ENCODE assay signal across 1 cellular context in the genomic region with DNA sequence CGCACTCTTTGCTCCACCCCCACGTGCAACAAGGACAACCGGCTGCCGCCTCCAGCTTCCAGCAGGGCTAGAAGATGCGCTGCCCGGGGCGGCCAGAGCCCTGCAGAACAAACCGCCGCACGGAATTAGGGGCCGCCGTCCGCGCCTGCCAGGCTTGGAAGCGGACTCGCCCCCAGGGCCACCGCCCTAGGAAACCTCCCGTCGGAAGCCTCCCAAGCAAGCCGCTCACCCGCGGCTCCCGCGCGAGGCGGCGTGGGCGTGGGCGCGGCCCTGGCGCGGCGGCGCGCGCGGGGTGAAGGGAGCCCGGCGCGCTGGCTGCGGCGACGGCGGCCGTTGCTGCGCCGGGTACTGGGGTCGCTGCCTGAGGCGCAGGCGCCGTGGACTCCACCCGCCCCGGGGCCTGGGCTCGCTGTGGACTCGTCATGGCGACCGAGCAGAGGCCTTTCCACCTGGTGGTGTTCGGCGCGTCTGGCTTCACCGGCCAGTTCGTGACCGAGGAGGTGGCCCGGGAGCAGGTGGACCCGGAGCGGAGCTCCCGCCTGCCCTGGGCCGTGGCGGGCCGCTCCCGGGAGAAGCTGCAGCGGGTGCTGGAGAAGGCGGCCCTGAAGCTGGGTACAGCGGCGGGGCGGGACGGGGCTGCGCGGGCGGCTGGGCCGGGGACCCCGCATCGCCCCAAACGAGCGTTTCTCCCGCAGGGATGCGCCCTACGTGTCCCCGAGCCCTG.
TF ChIP-seq lines count a peak whose summit lies in the region.

A gene with protein sequence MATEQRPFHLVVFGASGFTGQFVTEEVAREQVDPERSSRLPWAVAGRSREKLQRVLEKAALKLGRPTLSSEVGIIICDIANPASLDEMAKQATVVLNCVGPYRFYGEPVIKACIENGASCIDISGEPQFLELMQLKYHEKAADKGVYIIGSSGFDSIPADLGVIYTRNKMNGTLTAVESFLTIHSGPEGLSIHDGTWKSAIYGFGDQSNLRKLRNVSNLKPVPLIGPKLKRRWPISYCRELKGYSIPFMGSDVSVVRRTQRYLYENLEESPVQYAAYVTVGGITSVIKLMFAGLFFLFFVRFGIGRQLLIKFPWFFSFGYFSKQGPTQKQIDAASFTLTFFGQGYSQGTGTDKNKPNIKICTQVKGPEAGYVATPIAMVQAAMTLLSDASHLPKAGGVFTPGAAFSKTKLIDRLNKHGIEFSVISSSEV (plus strand): TSS at position 409 of the 724 bp plus-strand sequence. CDS start 14 bp downstream, at position 423.

TF ChIP-seq in HEK293, 187 proteins besides CTCF, POLR2A, EP300 and RAD21 (continued from another document):
- TF ChIP-seq, protein P1, sequence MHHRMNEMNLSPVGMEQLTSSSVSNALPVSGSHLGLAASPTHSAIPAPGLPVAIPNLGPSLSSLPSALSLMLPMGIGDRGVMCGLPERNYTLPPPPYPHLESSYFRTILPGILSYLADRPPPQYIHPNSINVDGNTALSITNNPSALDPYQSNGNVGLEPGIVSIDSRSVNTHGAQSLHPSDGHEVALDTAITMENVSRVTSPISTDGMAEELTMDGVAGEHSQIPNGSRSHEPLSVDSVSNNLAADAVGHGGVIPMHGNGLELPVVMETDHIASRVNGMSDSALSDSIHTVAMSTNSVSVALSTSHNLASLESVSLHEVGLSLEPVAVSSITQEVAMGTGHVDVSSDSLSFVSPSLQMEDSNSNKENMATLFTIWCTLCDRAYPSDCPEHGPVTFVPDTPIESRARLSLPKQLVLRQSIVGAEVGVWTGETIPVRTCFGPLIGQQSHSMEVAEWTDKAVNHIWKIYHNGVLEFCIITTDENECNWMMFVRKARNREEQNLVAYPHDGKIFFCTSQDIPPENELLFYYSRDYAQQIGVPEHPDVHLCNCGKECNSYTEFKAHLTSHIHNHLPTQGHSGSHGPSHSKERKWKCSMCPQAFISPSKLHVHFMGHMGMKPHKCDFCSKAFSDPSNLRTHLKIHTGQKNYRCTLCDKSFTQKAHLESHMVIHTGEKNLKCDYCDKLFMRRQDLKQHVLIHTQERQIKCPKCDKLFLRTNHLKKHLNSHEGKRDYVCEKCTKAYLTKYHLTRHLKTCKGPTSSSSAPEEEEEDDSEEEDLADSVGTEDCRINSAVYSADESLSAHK (tag by site-specific recombination; IDR thresholded peaks at IDR 0.05) = no peak
- TF ChIP-seq, protein P2, sequence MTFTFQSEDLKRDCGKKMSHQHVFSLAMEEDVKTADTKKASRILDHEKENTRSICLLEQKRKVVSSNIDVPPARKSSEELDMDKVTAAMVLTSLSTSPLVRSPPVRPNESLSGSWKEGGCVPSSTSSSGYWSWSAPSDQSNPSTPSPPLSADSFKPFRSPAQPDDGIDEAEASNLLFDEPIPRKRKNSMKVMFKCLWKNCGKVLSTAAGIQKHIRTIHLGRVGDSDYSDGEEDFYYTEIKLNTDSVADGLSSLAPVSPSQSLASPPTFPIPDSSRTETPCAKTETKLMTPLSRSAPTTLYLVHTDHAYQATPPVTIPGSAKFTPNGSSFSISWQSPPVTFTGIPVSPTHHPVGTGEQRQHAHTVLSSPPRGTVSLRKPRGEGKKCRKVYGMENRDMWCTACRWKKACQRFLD (tag by site-specific recombination; IDR thresholded peaks at IDR 0.05) = no peak
- TF ChIP-seq, protein P3, sequence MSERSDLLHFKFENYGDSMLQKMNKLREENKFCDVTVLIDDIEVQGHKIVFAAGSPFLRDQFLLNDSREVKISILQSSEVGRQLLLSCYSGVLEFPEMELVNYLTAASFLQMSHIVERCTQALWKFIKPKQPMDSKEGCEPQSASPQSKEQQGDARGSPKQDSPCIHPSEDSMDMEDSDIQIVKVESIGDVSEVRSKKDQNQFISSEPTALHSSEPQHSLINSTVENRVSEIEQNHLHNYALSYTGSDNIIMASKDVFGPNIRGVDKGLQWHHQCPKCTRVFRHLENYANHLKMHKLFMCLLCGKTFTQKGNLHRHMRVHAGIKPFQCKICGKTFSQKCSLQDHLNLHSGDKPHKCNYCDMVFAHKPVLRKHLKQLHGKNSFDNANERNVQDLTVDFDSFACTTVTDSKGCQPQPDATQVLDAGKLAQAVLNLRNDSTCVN (tag by site-specific recombination; optimal IDR thresholded peaks at IDR 0.05) = peak; percentile 71
- TF ChIP-seq PRDM1 (tag by site-specific recombination; IDR thresholded peaks at IDR 0.05) (no peak), ZNF791 (tag by site-specific recombination; IDR thresholded peaks at IDR 0.05) (no peak), YY1 (tag by site-specific recombination; IDR thresholded peaks at IDR 0.05) (peak; percentile 72), ZNF16 (tag by site-specific recombination; IDR thresholded peaks at IDR 0.05; ENCODE audit: low read depth) (no peak), ZNF335 (tag by site-specific recombination; conservative IDR thresholded peaks at IDR 0.05) (0 out of 2 replicates have a peak, but pooled peaks have one; percentile 15), ZNF157 (tag by site-specific recombination; IDR thresholded peaks at IDR 0.05) (no peak), ZNF433 (tag by site-specific recombination; IDR thresholded peaks at IDR 0.05; ENCODE audit: low read depth) (no peak), ZNF350 (tag by site-specific recombination; IDR thresholded peaks at IDR 0.05) (no peak)
- TF ChIP-seq, protein P4, sequence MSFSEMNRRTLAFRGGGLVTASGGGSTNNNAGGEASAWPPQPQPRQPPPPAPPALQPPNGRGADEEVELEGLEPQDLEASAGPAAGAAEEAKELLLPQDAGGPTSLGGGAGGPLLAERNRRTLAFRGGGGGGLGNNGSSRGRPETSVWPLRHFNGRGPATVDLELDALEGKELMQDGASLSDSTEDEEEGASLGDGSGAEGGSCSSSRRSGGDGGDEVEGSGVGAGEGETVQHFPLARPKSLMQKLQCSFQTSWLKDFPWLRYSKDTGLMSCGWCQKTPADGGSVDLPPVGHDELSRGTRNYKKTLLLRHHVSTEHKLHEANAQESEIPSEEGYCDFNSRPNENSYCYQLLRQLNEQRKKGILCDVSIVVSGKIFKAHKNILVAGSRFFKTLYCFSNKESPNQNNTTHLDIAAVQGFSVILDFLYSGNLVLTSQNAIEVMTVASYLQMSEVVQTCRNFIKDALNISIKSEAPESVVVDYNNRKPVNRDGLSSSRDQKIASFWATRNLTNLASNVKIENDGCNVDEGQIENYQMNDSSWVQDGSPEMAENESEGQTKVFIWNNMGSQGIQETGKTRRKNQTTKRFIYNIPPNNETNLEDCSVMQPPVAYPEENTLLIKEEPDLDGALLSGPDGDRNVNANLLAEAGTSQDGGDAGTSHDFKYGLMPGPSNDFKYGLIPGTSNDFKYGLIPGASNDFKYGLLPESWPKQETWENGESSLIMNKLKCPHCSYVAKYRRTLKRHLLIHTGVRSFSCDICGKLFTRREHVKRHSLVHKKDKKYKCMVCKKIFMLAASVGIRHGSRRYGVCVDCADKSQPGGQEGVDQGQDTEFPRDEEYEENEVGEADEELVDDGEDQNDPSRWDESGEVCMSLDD (tag by site-specific recombination; IDR thresholded peaks at IDR 0.05) = no peak
- TF ChIP-seq, protein P5, sequence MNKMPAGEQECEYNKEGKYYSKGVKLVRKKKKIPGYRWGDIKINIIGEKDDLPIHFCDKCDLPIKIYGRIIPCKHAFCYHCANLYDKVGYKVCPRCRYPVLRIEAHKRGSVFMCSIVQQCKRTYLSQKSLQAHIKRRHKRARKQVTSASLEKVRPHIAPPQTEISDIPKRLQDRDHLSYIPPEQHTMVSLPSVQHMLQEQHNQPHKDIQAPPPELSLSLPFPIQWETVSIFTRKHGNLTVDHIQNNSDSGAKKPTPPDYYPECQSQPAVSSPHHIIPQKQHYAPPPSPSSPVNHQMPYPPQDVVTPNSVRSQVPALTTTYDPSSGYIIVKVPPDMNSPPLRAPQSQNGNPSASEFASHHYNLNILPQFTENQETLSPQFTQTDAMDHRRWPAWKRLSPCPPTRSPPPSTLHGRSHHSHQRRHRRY (tag by site-specific recombination; IDR thresholded peaks at IDR 0.05) = no peak
- TF ChIP-seq, protein P6, sequence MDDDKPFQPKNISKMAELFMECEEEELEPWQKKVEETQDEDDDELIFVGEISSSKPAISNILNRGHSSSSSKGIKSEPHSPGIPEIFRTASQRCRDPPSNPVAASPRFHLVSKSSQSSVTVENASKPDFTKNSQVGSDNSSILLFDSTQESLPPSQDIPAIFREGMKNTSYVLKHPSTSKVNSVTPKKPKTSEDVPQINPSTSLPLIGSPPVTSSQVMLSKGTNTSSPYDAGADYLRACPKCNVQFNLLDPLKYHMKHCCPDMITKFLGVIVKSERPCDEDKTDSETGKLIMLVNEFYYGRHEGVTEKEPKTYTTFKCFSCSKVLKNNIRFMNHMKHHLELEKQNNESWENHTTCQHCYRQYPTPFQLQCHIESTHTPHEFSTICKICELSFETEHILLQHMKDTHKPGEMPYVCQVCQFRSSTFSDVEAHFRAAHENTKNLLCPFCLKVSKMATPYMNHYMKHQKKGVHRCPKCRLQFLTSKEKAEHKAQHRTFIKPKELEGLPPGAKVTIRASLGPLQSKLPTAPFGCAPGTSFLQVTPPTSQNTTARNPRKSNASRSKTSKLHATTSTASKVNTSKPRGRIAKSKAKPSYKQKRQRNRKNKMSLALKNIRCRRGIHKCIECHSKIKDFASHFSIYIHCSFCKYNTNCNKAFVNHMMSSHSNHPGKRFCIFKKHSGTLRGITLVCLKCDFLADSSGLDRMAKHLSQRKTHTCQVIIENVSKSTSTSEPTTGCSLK (tag by site-specific recombination; IDR thresholded peaks at IDR 0.05) = no peak
